ENCODE assay signal across 29 cellular contexts in genomic region chr11:116888884-116889549, GRCh38. TPM values are rescaled to one million over a fixed set of nuclear protein-coding genes. Genes with fewer than 3 reads are reported as not detected.
A peak's percentile ranks its signal among the peaks of the same experiment; 100 is the strongest.
DNase-seq lines count a peak whose midpoint lies in the region; ATAC-seq and TF ChIP-seq lines count a peak whose summit lies in the region.
"Had no signal": no experiment of that assay in that cellular context is flagged by ENCODE, and none has a peak within 500 bp of the region (broad histone marks: within the 10 kb centered on the region; RNA-seq: fewer than 3 reads in every experiment).

No MANE protein-coding gene starts in this region.

- TF ChIP-seq CTCF in gastroesophageal sphincter (IDR thresholded peaks at IDR 0.05) (no peak), heart right ventricle (IDR thresholded peaks at IDR 0.05) (no peak)

- WGBS in gastroesophageal sphincter (ENCODE audit: low coverage in 1 of 2), 2 donors: 70 to 100% methylated on average over 2 of the region's 3 CpGs
- 77 to 86% methylated on average over 3 of the region's 3 CpGs for WGBS in heart right ventricle, 2 donors

- intact Hi-C loops in activated T-helper 2 cell treated with anti-CD3 and anti-CD28 coated beads, Interferon-gamma antibody, Interleukin-2, Interleukin-4, amounts not matched to agents 10 μg/mL and 5 μg/mL and 100 μg/mL, durations not matched to agents 14 hours and 24 hours and 36 hours (cut with micrococcal nuclease): no loop called here
- intact Hi-C loops in heart right ventricle (cut with DNase I): loop anchor here in 1 of 10 donors (10.0 kb wide), 1 partner anchor 94 kb away; the partner anchor contains the start of gene APOA5

- peak overlapping the region in 5 of 8 donors; percentile 23 to 81 (median 38) for H3K27ac Mint-ChIP-seq in CD8-positive, alpha-beta memory T cell
- H3K27ac Mint-ChIP-seq in activated T-helper 2 cell treated with anti-CD3 and anti-CD28 coated beads, Interferon-gamma antibody, Interleukin-2, Interleukin-4, amounts not matched to agents 10 μg/mL and 5 μg/mL and 100 μg/mL, durations not matched to agents 14 hours and 24 hours and 36 hours: no peak overlapping the region
- H3K27ac Mint-ChIP-seq: activated naive CD4-positive, alpha-beta T cell treated with anti-CD3 and anti-CD28 coated beads, Interleukin-2, amount 50 U/mL, for 24 hours; stimulated activated naive B cell treated with anti-CD40 and anti-IgM and Interleukin-4, amounts not matched to agents 10 μg/mL and 1 μg/mL and 100 μg/mL, for 72 hours had no signal

- H3K9me3 ChIP-seq in CD8-positive, alpha-beta memory T cell (ENCODE audit: low read length): no peaks in the 10 kb centered on the region
- no peaks in the 10 kb centered on the region for H3K9me3 ChIP-seq in gastroesophageal sphincter
- no peaks in the 10 kb centered on the region for H3K9me3 ChIP-seq in muscle layer of duodenum (ENCODE audit: control insufficient read depth in 1 of 2, low read length in 2 of 2)
- H3K9me3 ChIP-seq in heart right ventricle: no peaks in the 10 kb centered on the region
- H3K9me3 ChIP-seq: vagina had no signal

- POLR2A ChIA-PET in CD8-positive, alpha-beta memory T cell (lab: Charles Lee): interaction anchor here (0.6 kb wide), 1 partner anchor 108 kb away, joined by 5 read pairs; no protein-coding TSS in a partner anchor

- H3K27me3 ChIP-seq in CD8-positive, alpha-beta memory T cell (ENCODE audit: insufficient read depth, low read length, poor library complexity, severe bottlenecking): no peaks in the 10 kb centered on the region
- no peaks in the 10 kb centered on the region for H3K27me3 ChIP-seq in gastroesophageal sphincter
- H3K27me3 ChIP-seq in muscle layer of duodenum (ENCODE audit: low read depth, low read length): no peaks in the 10 kb centered on the region
- no peaks in the 10 kb centered on the region for H3K27me3 ChIP-seq in heart right ventricle
- H3K27me3 ChIP-seq: vagina had no signal

- CTCF ChIA-PET in CD8-positive, alpha-beta memory T cell (lab: Charles Lee): interaction anchor here (0.6 to 3.0 kb wide), 5 partner anchors 9 to 249 kb away, joined by 3 to 10 read pairs (median 3); no protein-coding TSS in a partner anchor

- TF ChIP-seq EP300 in gastroesophageal sphincter (IDR thresholded peaks at IDR 0.05): no peak

- H3K4me3 ChIP-seq in CD8-positive, alpha-beta memory T cell (ENCODE audit: low read length): no peak overlapping the region
- no peak overlapping the region for H3K4me3 ChIP-seq in gastroesophageal sphincter
- H3K4me3 ChIP-seq in muscle layer of duodenum (ENCODE audit: low read depth in 1 of 2, low read length in 2 of 2): no peak overlapping the region
- H3K4me3 ChIP-seq in heart right ventricle: no peak overlapping the region
- H3K4me3 ChIP-seq: vagina had no signal

- H3K27ac ChIP-seq in CD8-positive, alpha-beta memory T cell (ENCODE audit: low read depth, low read length): no peak overlapping the region
- H3K27ac ChIP-seq in gastroesophageal sphincter (peak overlapping the region in 3 of 4 donors; percentile 50 to 81 (median 71)), muscle layer of duodenum (ENCODE audit: low read length) (peak overlapping the region; percentile 58), heart right ventricle (peak overlapping the region in 4 of 10 donors; percentile 32 to 77 (median 60))
- H3K27ac ChIP-seq: KMS-11, vagina had no signal

- no peak for TF ChIP-seq POLR2A in gastroesophageal sphincter (IDR thresholded peaks at IDR 0.05)

- no peak for DNase-seq in CD8-positive, alpha-beta memory T cell
- no peak for DNase-seq in DMS153 (lab: John Stamatoyannopoulos, UW)
- DNase-seq in activated T-helper 2 cell treated with anti-CD3 and anti-CD28 coated beads, Interferon-gamma antibody, Interleukin-2, Interleukin-4, amounts not matched to agents 10 μg/mL and 5 μg/mL and 100 μg/mL, durations not matched to agents 14 hours and 24 hours and 36 hours (ENCODE audit: low spot score): no peak
- no peak for DNase-seq in GOT3 (lab: John Stamatoyannopoulos, UW)
- DNase-seq in heart right ventricle: no peak
- DNase-seq: ACHN; activated CD4-positive, alpha-beta T cell treated with anti-CD3 and anti-CD28 coated beads for 36 hours; activated T-cell treated with anti-CD3 and anti-CD28 coated beads, Interleukin-2, amount 50 U/mL, for 48 hours; COR-L47; cortex of kidney; mammary epithelial cell; NCI-H2171; occipital lobe; RPMI8226; stimulated activated CD4-positive, alpha-beta T cell treated with anti-CD3 and anti-CD28 coated beads, Interleukin-12 subunit alpha, Interleukin-12 subunit beta, amount 100 ng/mL, for 4 hours; stimulated activated CD4-positive, alpha-beta T cell treated with anti-CD3 and anti-CD28 coated beads, Interleukin-4, amount 100 ng/mL, for 24 hours; stimulated activated naive B cell treated with anti-CD40 and anti-IgM and Interleukin-4, amounts not matched to agents 10 μg/mL and 1 μg/mL and 100 μg/mL, for 72 hours had no signal

- H3K36me3 ChIP-seq in CD8-positive, alpha-beta memory T cell (ENCODE audit: insufficient read depth, low read length): peaks cover 3% of the 10 kb centered on the region
- H3K36me3 ChIP-seq in gastroesophageal sphincter (peaks cover 0 to 35% of the 10 kb centered on the region in 2 donors), muscle layer of duodenum (ENCODE audit: control insufficient read depth in 1 of 2, insufficient read depth in 2 of 2, low read length in 2 of 2) (peaks cover 2 to 12% of the 10 kb centered on the region in 2 donors), heart right ventricle (peaks cover 0 to 37% (median 3%) of the 10 kb centered on the region in 9 donors)

- H3K4me1 ChIP-seq in CD8-positive, alpha-beta memory T cell (ENCODE audit: insufficient read depth, low read length): peaks cover 12% of the 10 kb centered on the region
- peaks cover 9 to 41% (median 11%) of the 10 kb centered on the region in 3 donors for H3K4me1 ChIP-seq in gastroesophageal sphincter
- peaks cover 0 to 24% of the 10 kb centered on the region in 2 donors for H3K4me1 ChIP-seq in muscle layer of duodenum (ENCODE audit: control insufficient read depth in 1 of 2, insufficient read depth in 2 of 2, low read length in 2 of 2)
- peaks cover 0 to 36% (median 22%) of the 10 kb centered on the region in 9 donors for H3K4me1 ChIP-seq in heart right ventricle

- H3K9me3 Mint-ChIP-seq in CD8-positive, alpha-beta memory T cell: no peaks in the 10 kb centered on the region
- H3K9me3 Mint-ChIP-seq in activated T-helper 2 cell treated with anti-CD3 and anti-CD28 coated beads, Interferon-gamma antibody, Interleukin-2, Interleukin-4, amounts not matched to agents 10 μg/mL and 5 μg/mL and 100 μg/mL, durations not matched to agents 14 hours and 24 hours and 36 hours: no peaks in the 10 kb centered on the region
- H3K9me3 Mint-ChIP-seq: activated naive CD4-positive, alpha-beta T cell treated with anti-CD3 and anti-CD28 coated beads, Interleukin-2, amount 50 U/mL, for 24 hours; stimulated activated naive B cell treated with anti-CD40 and anti-IgM and Interleukin-4, amounts not matched to agents 10 μg/mL and 1 μg/mL and 100 μg/mL, for 72 hours; T-helper 1 cell treated with Interleukin-12 subunit alpha and Interleukin-12 subunit beta and Interleukin-4 antibody, amounts not matched to agents 30 μg/mL and 1 μg/mL, for 36 hours had no signal

- no peaks in the 10 kb centered on the region for H3K27me3 Mint-ChIP-seq in CD8-positive, alpha-beta memory T cell
- H3K27me3 Mint-ChIP-seq in activated T-helper 2 cell treated with anti-CD3 and anti-CD28 coated beads, Interferon-gamma antibody, Interleukin-2, Interleukin-4, amounts not matched to agents 10 μg/mL and 5 μg/mL and 100 μg/mL, durations not matched to agents 14 hours and 24 hours and 36 hours (ENCODE audit: low read depth): no peaks in the 10 kb centered on the region
- H3K27me3 Mint-ChIP-seq: activated CD4-positive, alpha-beta T cell treated with anti-CD3 and anti-CD28 coated beads for 36 hours; activated naive CD4-positive, alpha-beta T cell treated with anti-CD3 and anti-CD28 coated beads, Interleukin-2, amount 50 U/mL, for 24 hours; stimulated activated naive B cell treated with anti-CD40 and anti-IgM and Interleukin-4, amounts not matched to agents 10 μg/mL and 1 μg/mL and 100 μg/mL, for 72 hours had no signal

- no peak overlapping the region for H3K4me3 Mint-ChIP-seq in CD8-positive, alpha-beta memory T cell
- no peak overlapping the region for H3K4me3 Mint-ChIP-seq in activated T-helper 2 cell treated with anti-CD3 and anti-CD28 coated beads, Interferon-gamma antibody, Interleukin-2, Interleukin-4, amounts not matched to agents 10 μg/mL and 5 μg/mL and 100 μg/mL, durations not matched to agents 14 hours and 24 hours and 36 hours (ENCODE audit: low read depth)
- H3K4me3 Mint-ChIP-seq: activated CD4-positive, alpha-beta T cell treated with anti-CD3 and anti-CD28 coated beads for 36 hours; activated naive CD4-positive, alpha-beta T cell treated with anti-CD3 and anti-CD28 coated beads, Interleukin-2, amount 50 U/mL, for 24 hours; stimulated activated naive B cell treated with anti-CD40 and anti-IgM and Interleukin-4, amounts not matched to agents 10 μg/mL and 1 μg/mL and 100 μg/mL, for 72 hours; T-helper 1 cell treated with Interleukin-12 subunit alpha and Interleukin-12 subunit beta and Interleukin-4 antibody, amounts not matched to agents 30 μg/mL and 1 μg/mL, for 36 hours had no signal

- ATAC-seq in HG02759 (IDR thresholded peaks at IDR 0.05; ENCODE audit: unreplicated experiment) (peak; percentile 48), gastroesophageal sphincter (no peak), heart right ventricle (no peak)
- ATAC-seq: activated CD4-positive, alpha-beta T cell treated with anti-CD3 and anti-CD28 coated beads for 36 hours; HCT116; stimulated activated naive B cell treated with anti-CD40 and anti-IgM and Interleukin-4, amounts not matched to agents 10 μg/mL and 1 μg/mL and 100 μg/mL, for 72 hours had no signal

- H3K36me3 Mint-ChIP-seq in CD8-positive, alpha-beta memory T cell: peaks cover 7 to 51% (median 13%) of the 10 kb centered on the region in 3 donors
- H3K36me3 Mint-ChIP-seq in activated T-helper 2 cell treated with anti-CD3 and anti-CD28 coated beads, Interferon-gamma antibody, Interleukin-2, Interleukin-4, amounts not matched to agents 10 μg/mL and 5 μg/mL and 100 μg/mL, durations not matched to agents 14 hours and 24 hours and 36 hours (ENCODE audit: low read depth): peaks cover 22% of the 10 kb centered on the region

- H3K4me1 Mint-ChIP-seq in CD8-positive, alpha-beta memory T cell: peaks cover 25 to 39% (median 36%) of the 10 kb centered on the region in 3 donors
- peaks cover 15% of the 10 kb centered on the region for H3K4me1 Mint-ChIP-seq in activated T-helper 2 cell treated with anti-CD3 and anti-CD28 coated beads, Interferon-gamma antibody, Interleukin-2, Interleukin-4, amounts not matched to agents 10 μg/mL and 5 μg/mL and 100 μg/mL, durations not matched to agents 14 hours and 24 hours and 36 hours (ENCODE audit: low read depth)

RNA-seq across cellular contexts. Expression of gene APOA1, which starts 51.6 kb away (rescaled TPM):
- under 1 TPM; 0.33 to 0.48 TPM for total RNA-seq in CD8-positive, alpha-beta memory T cell
- not detected for polyA plus RNA-seq in CD8-positive, alpha-beta memory T cell
- total RNA-seq in gastroesophageal sphincter (1 to 10 TPM in 1 of 4 donors, not detected in 3; 1.3 TPM), heart right ventricle (100 to 1,000 TPM in 2 of 10 donors, 10 to 100 TPM in 7, 1 to 10 TPM in 1; 3.8 to 178 (median 69.1) TPM)
- not detected in 2 replicates for total RNA-seq in activated T-helper 2 cell treated with anti-CD3 and anti-CD28 coated beads, Interferon-gamma antibody, Interleukin-2, Interleukin-4, amounts not matched to agents 10 μg/mL and 5 μg/mL and 100 μg/mL, durations not matched to agents 14 hours and 24 hours and 36 hours
- polyA plus RNA-seq in heart right ventricle: 100 to 1,000 TPM in 1 of 2 donors, 10 to 100 TPM in 1; 71.5 to 398 TPM
- total RNA-seq: activated CD4-positive, alpha-beta T cell treated with anti-CD3 and anti-CD28 coated beads for 36 hours; mammary epithelial cell had no signal
- polyA plus RNA-seq: BJ had no signal

RNA-seq across cellular contexts. Expression of gene APOC3, which starts 59.3 kb away (rescaled TPM):
- total RNA-seq in CD8-positive, alpha-beta memory T cell: not detected
- not detected for polyA plus RNA-seq in CD8-positive, alpha-beta memory T cell
- total RNA-seq in gastroesophageal sphincter (1 to 10 TPM in 1 of 4 donors, not detected in 3; 1.1 TPM), heart right ventricle (under 1 TPM in 1 of 10 donors, not detected in 9; 0.64 TPM)
- total RNA-seq in activated T-helper 2 cell treated with anti-CD3 and anti-CD28 coated beads, Interferon-gamma antibody, Interleukin-2, Interleukin-4, amounts not matched to agents 10 μg/mL and 5 μg/mL and 100 μg/mL, durations not matched to agents 14 hours and 24 hours and 36 hours: not detected in 2 replicates
- under 1 TPM in 1 of 2 donors, not detected in 1; 0.12 TPM for polyA plus RNA-seq in heart right ventricle
- total RNA-seq: activated CD4-positive, alpha-beta T cell treated with anti-CD3 and anti-CD28 coated beads for 36 hours; cardiac septum; HT1080; mammary epithelial cell; myocyte; occipital lobe; vagina had no signal
- polyA plus RNA-seq: BJ, mammary epithelial cell had no signal
